Comparison of ENCODE assay signal across 1 cellular context in the genomic region with DNA sequence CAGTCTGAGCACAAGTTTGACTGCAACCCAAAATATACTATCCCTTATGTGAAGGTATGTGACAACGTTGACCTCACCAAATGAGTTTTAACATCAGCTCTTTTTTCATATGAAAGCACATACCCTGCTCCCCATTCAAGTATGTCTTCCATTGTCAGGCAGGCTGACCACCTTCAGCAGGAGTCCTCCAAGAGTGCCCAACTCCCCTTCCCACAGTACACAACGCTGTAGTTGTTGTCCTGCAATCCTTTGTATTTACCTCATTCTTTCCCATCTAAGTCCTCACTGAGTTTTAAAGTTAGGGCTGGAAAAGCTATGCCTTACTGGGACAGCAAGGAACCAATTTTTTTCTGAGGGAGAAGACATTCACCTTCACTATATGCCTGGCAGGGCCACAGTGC.
TF ChIP-seq lines count a peak whose summit lies in the region.

No MANE protein-coding gene starts in this region.

TF ChIP-seq in GM12891, 5 proteins besides CTCF, POLR2A, EP300 and RAD21 (continued from another document):
- TF ChIP-seq POLR2AphosphoS5 (IDR thresholded peaks at IDR 0.05; ENCODE audit: low read depth, low read length) (peak; percentile 91), POU2F2 (IDR thresholded peaks at IDR 0.05; ENCODE audit: low read depth, low read length) (0 out of 2 replicates have a peak, but pooled peaks have one; percentile 43)
